6 cellular contexts compared by ENCODE assay signal in the genomic region with DNA sequence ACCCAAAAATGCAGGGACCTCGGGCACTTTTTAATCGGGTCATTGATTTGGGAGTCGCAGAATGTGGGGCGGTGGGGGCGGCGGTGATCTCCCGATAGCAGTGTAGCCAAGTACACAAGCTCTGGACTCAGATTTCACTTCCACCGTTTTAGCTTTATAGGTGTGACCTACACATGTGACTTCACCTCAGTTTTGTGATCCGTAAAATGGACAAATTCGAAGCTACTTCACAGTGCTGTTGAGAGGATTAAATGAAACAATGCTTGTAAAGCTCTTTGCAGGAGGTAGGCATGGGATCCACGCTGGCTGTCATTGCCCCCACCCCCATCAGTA. TPM values are rescaled to one million over a fixed set of nuclear protein-coding genes. Genes with fewer than 3 reads are reported as not detected.
A peak's percentile ranks its signal among the peaks of the same experiment; 100 is the strongest.
DNase-seq lines count a peak whose midpoint lies in the region; ATAC-seq and TF ChIP-seq lines count a peak whose summit lies in the region.

No MANE protein-coding gene starts in this region.

- H3K4me3 Mint-ChIP-seq in activated CD4-positive, alpha-beta T cell treated with anti-CD3 and anti-CD28 coated beads for 36 hours = peak overlapping the region; percentile 97

- H3K27ac ChIP-seq in ovary = peak overlapping the region; percentile 1 to 97

- no peak for DNase-seq in activated CD4-positive, alpha-beta T cell treated with anti-CD3 and anti-CD28 coated beads for 36 hours
- no peak for DNase-seq in activated CD4-positive, alpha-beta T cell treated with anti-CD3 and anti-CD28 coated beads for 1 hour
- DNase-seq in cardiac fibroblast (ENCODE audit: low read depth in 2 of 2) (peak; percentile 24 to 26), ovary (no peak), mucosa of gallbladder (ENCODE audit: low spot score) (no peak)

- CTCF ChIA-PET in activated CD4-positive, alpha-beta T cell treated with anti-CD3 and anti-CD28 coated beads for 36 hours (lab: Charles Lee) = interaction anchor here (0.5 to 4.6 kb wide), 5 partner anchors 8 to 1272 kb away, joined by 3 to 29 read pairs (median 3); no protein-coding TSS in a partner anchor

- TF ChIP-seq POLR2A in ovary (IDR thresholded peaks at IDR 0.05) = no peak

- no peaks in the 10 kb centered on the region for H3K9me3 ChIP-seq in ovary

- WGBS in ovary, 3 donors = 4 to 8% (median 6%) methylated on average over 11 of the region's 11 CpGs

- intact Hi-C loops in activated CD4-positive, alpha-beta T cell treated with anti-CD3 and anti-CD28 coated beads for 36 hours (cut with DNase I, micrococcal nuclease) = loop anchor here (10.0 kb wide), 2 partner anchors 149 to 779 kb away; partner anchors contain the start of genes RBM19 (in 1 of the 2) and SLC8B1 (in 1 of the 2)
- intact Hi-C loops in ovary (cut with DNase I) = loop anchor here in 1 of 4 donors (5.0 kb wide), 1 partner anchor 171 kb away; the partner anchor contains the start of gene PLBD2

- POLR2A ChIA-PET in activated CD4-positive, alpha-beta T cell treated with anti-CD3 and anti-CD28 coated beads for 36 hours (lab: Charles Lee) = interaction anchor here (0.6 to 1.9 kb wide), 5 partner anchors 9 to 44 kb away, joined by 3 to 7 read pairs (median 5); partner anchors contain the start of gene TPCN1

- peak; percentile 1 for ATAC-seq in activated CD4-positive, alpha-beta T cell treated with anti-CD3 and anti-CD28 coated beads for 36 hours
- no peak for ATAC-seq in GM18870 (IDR thresholded peaks at IDR 0.05; ENCODE audit: unreplicated experiment)

- H3K4me1 Mint-ChIP-seq in activated CD4-positive, alpha-beta T cell treated with anti-CD3 and anti-CD28 coated beads for 36 hours = peaks cover 36% of the 10 kb centered on the region

- TF ChIP-seq CTCF in cardiac fibroblast (IDR thresholded peaks at IDR 0.05; ENCODE audit: low read depth, low read length) = no peak
- no peak for TF ChIP-seq CTCF in ovary (IDR thresholded peaks at IDR 0.05)

- peaks cover 42% of the 10 kb centered on the region for H3K36me3 Mint-ChIP-seq in activated CD4-positive, alpha-beta T cell treated with anti-CD3 and anti-CD28 coated beads for 36 hours (ENCODE audit: low read depth)

- H3K27me3 Mint-ChIP-seq in activated CD4-positive, alpha-beta T cell treated with anti-CD3 and anti-CD28 coated beads for 36 hours = no peaks in the 10 kb centered on the region

- H3K9me3 Mint-ChIP-seq in activated CD4-positive, alpha-beta T cell treated with anti-CD3 and anti-CD28 coated beads for 36 hours (ENCODE audit: low read depth) = no peaks in the 10 kb centered on the region

- no peaks in the 10 kb centered on the region for H3K36me3 ChIP-seq in ovary

- peak overlapping the region; percentile 79 for H3K27ac Mint-ChIP-seq in activated CD4-positive, alpha-beta T cell treated with anti-CD3 and anti-CD28 coated beads for 36 hours

- H3K4me1 ChIP-seq in ovary (ENCODE audit: insufficient read depth) = peaks cover 12% of the 10 kb centered on the region

- H3K4me3 ChIP-seq in cardiac fibroblast (replicated peaks in 1 of 2; ENCODE audit: low read depth in 2 of 2, low read length in 2 of 2) (peak overlapping the region; percentile 75 to 83), ovary (peak overlapping the region; percentile 82)

- no peaks in the 10 kb centered on the region for H3K27me3 ChIP-seq in ovary

- TF ChIP-seq EP300 in ovary (IDR thresholded peaks at IDR 0.05) = no peak

RNA-seq across cellular contexts. Expression of gene RITA1, which starts 0.5 kb away (rescaled TPM):
- 10 to 100 TPM; 23.4 to 25.7 TPM for total RNA-seq in activated CD4-positive, alpha-beta T cell treated with anti-CD3 and anti-CD28 coated beads for 36 hours
- total RNA-seq in ovary (10 to 100 TPM; 13.6 to 19.4 (median 15.4) TPM), mucosa of gallbladder (21.5 TPM)
- polyA plus RNA-seq in ovary = 10 to 100 TPM in 1 of 2 donors, 1 to 10 TPM in 1; 6.8 to 11.0 TPM

RNA-seq across cellular contexts. Expression of gene DDX54, which starts 0.7 kb away (rescaled TPM):
- 100 to 1,000 TPM; 118 to 132 TPM for total RNA-seq in activated CD4-positive, alpha-beta T cell treated with anti-CD3 and anti-CD28 coated beads for 36 hours
- 10 to 100 TPM; 54.0 to 77.5 (median 71.4) TPM for total RNA-seq in ovary
- 10 to 100 TPM; 10.8 to 42.4 TPM for polyA plus RNA-seq in ovary
- 55.9 TPM for total RNA-seq in mucosa of gallbladder

RNA-seq across cellular contexts. Expression of gene TPCN1, which starts 35.3 kb away (rescaled TPM):
- 10 to 100 TPM; 35.5 to 37.0 TPM for total RNA-seq in activated CD4-positive, alpha-beta T cell treated with anti-CD3 and anti-CD28 coated beads for 36 hours
- total RNA-seq in ovary (10 to 100 TPM; 29.8 to 65.6 (median 54.8) TPM), mucosa of gallbladder (97.1 TPM)
- polyA plus RNA-seq in ovary = 10 to 100 TPM; 28.0 to 40.3 TPM

RNA-seq across cellular contexts. Expression of gene CFAP73, which starts 36.5 kb away (rescaled TPM):
- total RNA-seq in activated CD4-positive, alpha-beta T cell treated with anti-CD3 and anti-CD28 coated beads for 36 hours = 1 to 10 TPM in 1 of 2 experiments, under 1 TPM in 1; 0.86 to 1.1 TPM
- total RNA-seq in ovary = 10 to 100 TPM in 1 of 7 donors, 1 to 10 TPM in 3, under 1 TPM in 1, not detected in 2; 0.72 to 38.3 (median 1.6) TPM
- under 1 TPM in 1 of 2 donors, not detected in 1; 0.15 TPM for polyA plus RNA-seq in ovary
- total RNA-seq in mucosa of gallbladder = not detected

RNA-seq across cellular contexts. Expression of gene RASAL1, which starts 50.4 kb away (rescaled TPM):
- 10 to 100 TPM in 1 of 2 experiments, 1 to 10 TPM in 1; 9.0 to 10.6 TPM for total RNA-seq in activated CD4-positive, alpha-beta T cell treated with anti-CD3 and anti-CD28 coated beads for 36 hours
- total RNA-seq in ovary (1 to 10 TPM in 4 of 7 donors, under 1 TPM in 1, not detected in 2; 0.36 to 5.1 (median 1.3) TPM), mucosa of gallbladder (0.92 TPM)
- polyA plus RNA-seq in ovary = under 1 TPM; 0.05 to 0.42 TPM

Comparison
In these comparisons a context has a peak if more than half of its experiments do, and no peak if none do; other contexts are left out.
1. DNase-seq: peak in cardiac fibroblast (2 of 2); none in activated CD4-positive, alpha-beta T cell treated with anti-CD3 and anti-CD28 coated beads for 36 hours (single experiment), activated CD4-positive, alpha-beta T cell treated with anti-CD3 and anti-CD28 coated beads for 1 hour (single experiment), ovary (0 of 5) and mucosa of gallbladder (single experiment).